ENCODE assay signal across 8 cellular contexts in the genomic region with DNA sequence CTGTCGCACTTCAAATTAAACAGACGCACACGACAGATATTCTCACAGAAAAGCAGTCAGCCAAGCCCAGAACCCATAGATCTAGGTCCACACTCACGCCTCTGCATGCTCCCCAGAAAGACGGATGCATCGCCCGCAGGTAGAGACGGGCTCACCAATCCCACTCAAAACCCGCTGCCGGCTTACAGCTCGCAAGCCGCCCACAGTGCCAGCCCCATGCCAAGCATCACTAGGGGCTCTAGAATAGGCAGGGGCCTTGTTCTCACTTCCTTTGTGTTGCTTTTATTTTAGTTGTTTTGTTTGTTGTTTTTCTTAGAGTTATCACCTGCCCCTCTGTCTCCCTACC. TPM values are rescaled to one million over a fixed set of nuclear protein-coding genes. Genes with fewer than 3 reads are reported as not detected.
DNase-seq lines count a peak whose midpoint lies in the region; ATAC-seq and TF ChIP-seq lines count a peak whose summit lies in the region.

No MANE protein-coding gene starts in this region.

- TF ChIP-seq CTCF in HEK293 (tag by site-specific recombination; IDR thresholded peaks at IDR 0.05): no peak
- no peak for TF ChIP-seq CTCF in right atrium auricular region (IDR thresholded peaks at IDR 0.05)
- TF ChIP-seq CTCF in thyroid gland (IDR thresholded peaks at IDR 0.05): no peak
- no peak for TF ChIP-seq CTCF in GM20000 (IDR thresholded peaks at IDR 0.05; ENCODE audit: extremely low read depth, missing control alignments)

- no peaks in the 10 kb centered on the region for H3K9me3 Mint-ChIP-seq in activated T-helper 17 cell treated with anti-CD3 and anti-CD28 coated beads, Interleukin-2, amount 50 U/mL, for 72 hours

- H3K9ac ChIP-seq in skeletal muscle tissue (ENCODE audit: low read depth in 1 of 3, low read length in 3 of 3): peak overlapping the region in 2 of 3 donors; percentile 10 to 87

- H3K27me3 Mint-ChIP-seq in activated T-helper 17 cell treated with anti-CD3 and anti-CD28 coated beads, Interleukin-2, amount 50 U/mL, for 72 hours: peaks cover 15% of the 10 kb centered on the region

- H3K9me3 ChIP-seq in HEK293 (ENCODE audit: control insufficient read depth, insufficient read depth, low read depth, low read length) (no peaks in the 10 kb centered on the region), right atrium auricular region (no peaks in the 10 kb centered on the region), skeletal muscle tissue (ENCODE audit: control insufficient read depth in 3 of 3, low read length in 3 of 3) (no peaks in the 10 kb centered on the region), thyroid gland (no peaks in the 10 kb centered on the region)

- H3K27ac ChIP-seq in HEK293 (ENCODE audit: extremely low read depth, low read depth, low read length) (no peak overlapping the region), right atrium auricular region (peak overlapping the region in 1 of 2 donors; percentile 84), skeletal muscle tissue (ENCODE audit: low read depth, low read length) (no peak overlapping the region), thyroid gland (no peak overlapping the region)

- DNase-seq in right atrium auricular region (ENCODE audit: low spot score) (no peak), thyroid gland (no peak), GM20000 (ENCODE audit: low spot score) (no peak), Ammon's horn (ENCODE audit: low spot score) (no peak)

- peaks cover 8% of the 10 kb centered on the region for H3K36me3 Mint-ChIP-seq in activated T-helper 17 cell treated with anti-CD3 and anti-CD28 coated beads, Interleukin-2, amount 50 U/mL, for 72 hours (ENCODE audit: low read depth)

- TF ChIP-seq POLR2A in thyroid gland (IDR thresholded peaks at IDR 0.05): no peak

- 31 to 36% methylated on average over 11 to 12 of the region's 12 CpGs for WGBS in thyroid gland, 2 donors

- H3K4me1 Mint-ChIP-seq in activated T-helper 17 cell treated with anti-CD3 and anti-CD28 coated beads, Interleukin-2, amount 50 U/mL, for 72 hours: peaks cover 7% of the 10 kb centered on the region

- H3K36me3 ChIP-seq in HEK293 (ENCODE audit: control insufficient read depth in 2 of 2, insufficient read depth in 1 of 2, low read length in 2 of 2) (no peaks in the 10 kb centered on the region), right atrium auricular region (no peaks in the 10 kb centered on the region), skeletal muscle tissue (ENCODE audit: control insufficient read depth in 3 of 3, insufficient read depth in 3 of 3, low read length in 3 of 3) (no peaks in the 10 kb centered on the region), thyroid gland (no peaks in the 10 kb centered on the region)

- POLR2A ChIA-PET in HEK293 (lab: Yijun Ruan, JAX): no interaction called here

- peak; percentile 51 for ATAC-seq in activated T-helper 17 cell treated with anti-CD3 and anti-CD28 coated beads, Interleukin-2, amount 50 U/mL, for 72 hours (replicated peaks)
- no peak for ATAC-seq in HG02798 (IDR thresholded peaks at IDR 0.05; ENCODE audit: poor library complexity, unreplicated experiment)

- peak overlapping the region; percentile 73 for H3K4me3 Mint-ChIP-seq in activated T-helper 17 cell treated with anti-CD3 and anti-CD28 coated beads, Interleukin-2, amount 50 U/mL, for 72 hours

- CTCF ChIA-PET in HEK293 (lab: Yijun Ruan, JAX): no interaction called here

- no peaks in the 10 kb centered on the region for H3K4me1 ChIP-seq in HEK293 (ENCODE audit: control insufficient read depth, insufficient read depth, low read length)
- H3K4me1 ChIP-seq in right atrium auricular region: peaks cover 0 to 17% of the 10 kb centered on the region in 2 donors
- peaks cover 0 to 9% (median 9%) of the 10 kb centered on the region in 3 donors for H3K4me1 ChIP-seq in skeletal muscle tissue (ENCODE audit: control insufficient read depth in 3 of 3, insufficient read depth in 3 of 3, low read length in 3 of 3)
- no peaks in the 10 kb centered on the region for H3K4me1 ChIP-seq in thyroid gland

- intact Hi-C loops in thyroid gland (cut with DNase I): no loop called here

- H3K27me3 ChIP-seq in right atrium auricular region (no peaks in the 10 kb centered on the region), skeletal muscle tissue (ENCODE audit: control insufficient read depth in 3 of 3, insufficient read depth in 3 of 3, low read length in 3 of 3) (no peaks in the 10 kb centered on the region), thyroid gland (no peaks in the 10 kb centered on the region)

- peak overlapping the region; percentile 27 for H3K27ac Mint-ChIP-seq in activated T-helper 17 cell treated with anti-CD3 and anti-CD28 coated beads, Interleukin-2, amount 50 U/mL, for 72 hours

- H3K4me3 ChIP-seq in HEK293 (ENCODE audit: low read depth, low read length): peak overlapping the region; percentile 63; the same call in 1 of the 2 replicates
- H3K4me3 ChIP-seq in right atrium auricular region: peak overlapping the region; percentile 75 to 81
- H3K4me3 ChIP-seq in skeletal muscle tissue (ENCODE audit: low read length in 3 of 3): peak overlapping the region; percentile 87 to 96 (median 90)
- peak overlapping the region in 1 of 3 donors; percentile 54 for H3K4me3 ChIP-seq in thyroid gland (replicated peaks in 1 of 3)

TF ChIP-seq in HEK293, 187 proteins besides CTCF, POLR2A, EP300 and RAD21:
- TF ChIP-seq ZNF341 (tag by site-specific recombination; IDR thresholded peaks at IDR 0.05; ENCODE audit: low read depth) (no peak), ZFHX2 (tag by site-specific recombination; conservative IDR thresholded peaks at IDR 0.05) (peak; percentile 35; the same call in 1 of the 2 replicates), BCL11B (tag by site-specific recombination; IDR thresholded peaks at IDR 0.05; ENCODE audit: low read depth) (no peak), ZSCAN30 (tag by site-specific recombination; IDR thresholded peaks at IDR 0.05) (no peak), EGR2 (tag by site-specific recombination; IDR thresholded peaks at IDR 0.05; ENCODE audit: low read depth) (peak; percentile 52; the same call in 1 of the 2 replicates)

RNA-seq across cellular contexts. Expression of gene BMERB1, which starts 0.3 kb away (rescaled TPM):
- total RNA-seq in activated T-helper 17 cell treated with anti-CD3 and anti-CD28 coated beads, Interleukin-2, amount 50 U/mL, for 72 hours: 10 to 100 TPM in 1 of 2 donors, 1 to 10 TPM in 1; 7.0 to 19.3 TPM
- total RNA-seq in right atrium auricular region (10 to 100 TPM; 55.0 to 55.3 TPM), skeletal muscle tissue (7.8 TPM), thyroid gland (10 to 100 TPM; 13.7 to 31.0 (median 23.0) TPM)

RNA-seq across cellular contexts. Expression of gene MPV17L, which starts 38.5 kb away (rescaled TPM):
- total RNA-seq in activated T-helper 17 cell treated with anti-CD3 and anti-CD28 coated beads, Interleukin-2, amount 50 U/mL, for 72 hours: not detected
- total RNA-seq in right atrium auricular region (10 to 100 TPM in 1 of 2 donors, 1 to 10 TPM in 1; 7.2 to 10.8 TPM), skeletal muscle tissue (3.1 TPM), thyroid gland (10 to 100 TPM in 3 of 4 donors, 1 to 10 TPM in 1; 6.9 to 20.8 (median 15.4) TPM)

RNA-seq across cellular contexts. Expression of gene NPIPA5, which starts 56.0 kb away (rescaled TPM):
- total RNA-seq in activated T-helper 17 cell treated with anti-CD3 and anti-CD28 coated beads, Interleukin-2, amount 50 U/mL, for 72 hours: 10 to 100 TPM in 1 of 2 donors, 1 to 10 TPM in 1; 7.6 to 12.4 TPM
- total RNA-seq in right atrium auricular region (1 to 10 TPM; 3.8 to 9.1 TPM), skeletal muscle tissue (4.2 TPM), thyroid gland (10 to 100 TPM in 1 of 4 donors, 1 to 10 TPM in 3; 3.6 to 21.2 (median 7.3) TPM)
